In genomic region chr12:91326043-91327027, GRCh38 we compare ENCODE assay signal across 8 cellular contexts.
DNase-seq lines count a peak whose midpoint lies in the region; ATAC-seq and TF ChIP-seq lines count a peak whose summit lies in the region.

No MANE protein-coding gene starts in this region.

- no peak overlapping the region for H3K4me3 Mint-ChIP-seq in activated CD4-positive, alpha-beta T cell treated with anti-CD3 and anti-CD28 coated beads for 36 hours

- H3K4me1 Mint-ChIP-seq in activated CD4-positive, alpha-beta T cell treated with anti-CD3 and anti-CD28 coated beads for 36 hours: no peaks in the 10 kb centered on the region

- no peak overlapping the region for H3K9ac ChIP-seq in Loucy (ENCODE audit: low read depth, low read length, poor library complexity, severe bottlenecking)

- H3K27me3 ChIP-seq in Loucy (ENCODE audit: insufficient read depth, low read length, poor library complexity, severe bottlenecking): no peaks in the 10 kb centered on the region
- H3K27me3 ChIP-seq in upper lobe of right lung: no peaks in the 10 kb centered on the region

- no peaks in the 10 kb centered on the region for H3K9me3 Mint-ChIP-seq in activated CD4-positive, alpha-beta T cell treated with anti-CD3 and anti-CD28 coated beads for 36 hours (ENCODE audit: low read depth)

- no peak overlapping the region for H3K4me2 ChIP-seq in Loucy (ENCODE audit: low read depth, low read length, poor library complexity, severe bottlenecking)

- no peaks in the 10 kb centered on the region for H3K79me2 ChIP-seq in Loucy (ENCODE audit: insufficient read depth, low read length)

- H3K4me1 ChIP-seq in Loucy (ENCODE audit: insufficient read depth, low read length, poor library complexity, severe bottlenecking) (no peaks in the 10 kb centered on the region), upper lobe of right lung (no peaks in the 10 kb centered on the region)

- peak overlapping the region; percentile 40; the same call in 1 of the 2 replicates for H2AFZ ChIP-seq in Loucy (ENCODE audit: low read length)

- H3K9me3 ChIP-seq in Loucy (ENCODE audit: insufficient read depth, low read depth, low read length) (no peaks in the 10 kb centered on the region), upper lobe of right lung (no peaks in the 10 kb centered on the region)

- H4K20me1 ChIP-seq in Loucy (ENCODE audit: insufficient read depth, low read length, poor library complexity, severe bottlenecking): no peaks in the 10 kb centered on the region

- peak overlapping the region; percentile 39 for H3K27ac ChIP-seq in upper lobe of right lung

- DNase-seq in DMS53 treated with DMSO at 0.1 percent for 48 hours (lab: John Stamatoyannopoulos, UW; ENCODE audit: unreplicated experiment) (peak; percentile 39), epithelial cell of esophagus (ENCODE audit: low read depth) (peak; percentile 46), myocyte (ENCODE audit: low read depth) (peak; percentile 91), upper lobe of right lung (no peak)
- DNase-seq in activated CD4-positive, alpha-beta T cell treated with anti-CD3 and anti-CD28 coated beads for 36 hours: peak; percentile 36

- CTCF ChIA-PET in activated CD4-positive, alpha-beta T cell treated with anti-CD3 and anti-CD28 coated beads for 36 hours (lab: Charles Lee): interaction anchor here (0.7 to 2.5 kb wide), 17 partner anchors 8 to 1555 kb away, joined by 3 to 10 read pairs (median 5); no protein-coding TSS in a partner anchor

- no peak overlapping the region for H3K27ac Mint-ChIP-seq in activated CD4-positive, alpha-beta T cell treated with anti-CD3 and anti-CD28 coated beads for 36 hours

- no peaks in the 10 kb centered on the region for H3K36me3 ChIP-seq in Loucy (ENCODE audit: insufficient read depth, low read length)
- H3K36me3 ChIP-seq in upper lobe of right lung: no peaks in the 10 kb centered on the region

- H3F3A ChIP-seq in Loucy (ENCODE audit: low read depth): no peaks in the 10 kb centered on the region

- no peaks in the 10 kb centered on the region for H3K27me3 Mint-ChIP-seq in activated CD4-positive, alpha-beta T cell treated with anti-CD3 and anti-CD28 coated beads for 36 hours

- H3K36me3 Mint-ChIP-seq in activated CD4-positive, alpha-beta T cell treated with anti-CD3 and anti-CD28 coated beads for 36 hours (ENCODE audit: low read depth): no peaks in the 10 kb centered on the region

- intact Hi-C loops in activated CD4-positive, alpha-beta T cell treated with anti-CD3 and anti-CD28 coated beads for 36 hours (cut with DNase I, micrococcal nuclease): loop anchor here (1.0 to 5.0 kb wide), 5 partner anchors 148 to 384 kb away; no protein-coding TSS in a partner anchor
- intact Hi-C loops in upper lobe of right lung (cut with DNase I): no loop called here

- POLR2A ChIA-PET in activated CD4-positive, alpha-beta T cell treated with anti-CD3 and anti-CD28 coated beads for 36 hours (lab: Charles Lee): no interaction called here

- H3K9me2 ChIP-seq in Loucy (replicated peaks; ENCODE audit: low read depth, low read length): no peaks in the 10 kb centered on the region

- TF ChIP-seq CTCF in Loucy (conservative IDR thresholded peaks at IDR 0.05; ENCODE audit: low read length) (peak; percentile 79), epithelial cell of esophagus (IDR thresholded peaks at IDR 0.05; ENCODE audit: insufficient read depth, low read depth, low read length, missing control alignments) (peak; percentile 76), upper lobe of right lung (IDR thresholded peaks at IDR 0.05) (peak; percentile 80)

- H3K4me3 ChIP-seq in Loucy (ENCODE audit: low read length, poor library complexity, severe bottlenecking) (no peak overlapping the region), epithelial cell of esophagus (ENCODE audit: low read length) (no peak overlapping the region), upper lobe of right lung (no peak overlapping the region)

- ATAC-seq in GM21360 (IDR thresholded peaks at IDR 0.05; ENCODE audit: unreplicated experiment): peak; percentile 71
- peak; percentile 36 for ATAC-seq in activated CD4-positive, alpha-beta T cell treated with anti-CD3 and anti-CD28 coated beads for 36 hours
- ATAC-seq in upper lobe of right lung: peak; percentile 61
- ATAC-seq in GM21367 (IDR thresholded peaks at IDR 0.05; ENCODE audit: unreplicated experiment): no peak
